20 cellular contexts compared by ENCODE assay signal in the genomic region with DNA sequence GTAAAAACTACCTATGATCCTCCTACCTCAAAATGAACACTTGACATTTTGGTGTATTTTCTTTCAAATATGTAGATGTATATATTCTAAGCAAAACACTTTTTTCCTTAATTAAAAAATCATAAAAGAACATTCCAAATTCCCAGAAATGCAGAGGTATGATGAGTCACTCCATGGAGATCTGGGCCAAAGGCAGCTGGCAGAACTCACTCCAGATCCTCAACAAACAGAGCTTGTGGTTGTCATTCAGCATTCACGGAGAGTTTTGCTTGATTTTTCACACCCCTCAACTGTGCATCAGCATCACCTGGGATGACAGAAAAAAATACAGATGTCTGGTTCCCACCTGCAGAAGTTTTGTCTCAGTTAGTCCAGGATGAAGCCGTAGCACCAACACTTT.
A peak's percentile ranks its signal among the peaks of the same experiment; 100 is the strongest.
DNase-seq lines count a peak whose midpoint lies in the region; ATAC-seq and FAIRE-seq lines count a peak whose summit lies in the region.
"Had no signal": no experiment of that assay in that cellular context is flagged by ENCODE, and none has a peak within 500 bp of the region (broad histone marks: within the 10 kb centered on the region; RNA-seq: fewer than 3 reads in every experiment).

No MANE protein-coding gene starts in this region.

- no peak for FAIRE-seq in urothelium cell line (lab: Jason Lieb, UNC)
- FAIRE-seq: GM12891 had no signal

- H3K4me1 ChIP-seq in BLaER1, result peaks cover 24% of the 10 kb centered on the region
- H3K4me1 ChIP-seq in HAP-1, result no peaks in the 10 kb centered on the region

- H3K27me3 ChIP-seq in BLaER1 (no peaks in the 10 kb centered on the region), HAP-1 (ENCODE audit: low read depth) (no peaks in the 10 kb centered on the region)

- DNase-seq in LHCN-M2 (ENCODE audit: low read depth), result peak; percentile 38
- peak; percentile 51 for DNase-seq in astrocyte of the hippocampus (ENCODE audit: low read depth, low spot score)
- DNase-seq in urothelium cell line (ENCODE audit: low spot score), result peak; percentile 36
- no peak for DNase-seq in HAP-1 (ENCODE audit: low spot score in 2 of 2)
- DNase-seq in NCI-H748 treated with DMSO at 0.1 percent for 48 hours (lab: John Stamatoyannopoulos, UW), result no peak
- DNase-seq: CD4-positive, alpha-beta T cell; DMS153; EL; H9; MV-4-11; NCI-H1417; NCI-H187 treated with DMSO at 0.1 percent for 48 hours; NCI-H2227 treated with DMSO at 0.1 percent for 48 hours; NCI-H524; SHP77; SK-N-SH; T-cell had no signal

- no peaks in the 10 kb centered on the region for H4K20me1 ChIP-seq in BLaER1

- peaks cover 22% of the 10 kb centered on the region for H3K9me3 ChIP-seq in BLaER1
- H3K9me3 ChIP-seq in HAP-1, result no peaks in the 10 kb centered on the region
- H3K9me3 ChIP-seq: SK-N-SH had no signal

- ATAC-seq in GM18909 (IDR thresholded peaks at IDR 0.05; ENCODE audit: poor library complexity, unreplicated experiment), result no peak
- ATAC-seq: T-cell had no signal

- H3K4me3 ChIP-seq in BLaER1 (no peak overlapping the region), HAP-1 (no peak overlapping the region)

- H3K36me3 ChIP-seq in BLaER1 (no peaks in the 10 kb centered on the region), HAP-1 (replicated peaks) (no peaks in the 10 kb centered on the region)

- in situ Hi-C loops in HAP-1 (cut with MboI; ENCODE audit: low sequenced_read_pairs), result no loop called here

- H3K4me2 ChIP-seq in BLaER1, result peak overlapping the region; percentile 80
- H3K4me2 ChIP-seq: SK-N-SH had no signal

- H3K9ac ChIP-seq in BLaER1, result no peak overlapping the region
- H3K9ac ChIP-seq: SK-N-SH had no signal

- no peak overlapping the region for H3K27ac ChIP-seq in BLaER1

Comparison
In these comparisons a context has a peak if more than half of its experiments do, and no peak if none do; other contexts are left out.
1. DNase-seq: peak in LHCN-M2 (single experiment), astrocyte of the hippocampus (single experiment) and urothelium cell line (single experiment); none in HAP-1 (0 of 2) and NCI-H748 treated with DMSO at 0.1 percent for 48 hours (single experiment).